2 cellular contexts compared by ENCODE assay signal in the genomic region with DNA sequence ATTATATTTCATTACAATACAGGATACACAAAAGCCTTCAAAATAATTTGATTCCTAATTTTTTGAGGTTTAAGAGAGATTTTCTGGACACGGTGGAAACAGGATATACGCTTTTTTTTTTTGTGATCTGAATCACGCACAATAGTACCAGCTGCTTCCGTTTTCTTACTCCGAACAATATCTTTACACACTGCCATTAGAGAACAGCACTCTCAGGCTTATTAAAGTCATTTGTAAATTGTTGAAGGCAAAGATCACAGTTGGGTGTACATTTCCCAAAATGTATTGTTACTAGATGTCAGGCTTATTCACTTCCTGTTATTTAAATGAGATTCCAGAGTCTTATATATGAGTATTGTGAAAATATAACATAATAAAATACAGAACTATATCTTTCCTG.
TF ChIP-seq lines count a peak whose summit lies in the region.

No MANE protein-coding gene starts in this region.

TF ChIP-seq in endothelial cell of umbilical vein, 7 proteins besides CTCF, POLR2A, EP300 and RAD21 (continued from another document):
- TF ChIP-seq FOS (IDR thresholded peaks at IDR 0.05; ENCODE audit: borderline replicate concordance, insufficient read depth, low read length): peak; percentile 55
- TF ChIP-seq EZH2 (IDR thresholded peaks at IDR 0.05; ENCODE audit: borderline replicate concordance, low read depth, low read length, severe bottlenecking): no peak
- TF ChIP-seq MYC (IDR thresholded peaks at IDR 0.05; ENCODE audit: low read depth, low read length): no peak
- TF ChIP-seq MAX (IDR thresholded peaks at IDR 0.05; ENCODE audit: insufficient read depth, insufficient read length): no peak

TF ChIP-seq in neural cell, 6 proteins besides CTCF, POLR2A, EP300 and RAD21 (continued from another document):
- TF ChIP-seq, protein P1, sequence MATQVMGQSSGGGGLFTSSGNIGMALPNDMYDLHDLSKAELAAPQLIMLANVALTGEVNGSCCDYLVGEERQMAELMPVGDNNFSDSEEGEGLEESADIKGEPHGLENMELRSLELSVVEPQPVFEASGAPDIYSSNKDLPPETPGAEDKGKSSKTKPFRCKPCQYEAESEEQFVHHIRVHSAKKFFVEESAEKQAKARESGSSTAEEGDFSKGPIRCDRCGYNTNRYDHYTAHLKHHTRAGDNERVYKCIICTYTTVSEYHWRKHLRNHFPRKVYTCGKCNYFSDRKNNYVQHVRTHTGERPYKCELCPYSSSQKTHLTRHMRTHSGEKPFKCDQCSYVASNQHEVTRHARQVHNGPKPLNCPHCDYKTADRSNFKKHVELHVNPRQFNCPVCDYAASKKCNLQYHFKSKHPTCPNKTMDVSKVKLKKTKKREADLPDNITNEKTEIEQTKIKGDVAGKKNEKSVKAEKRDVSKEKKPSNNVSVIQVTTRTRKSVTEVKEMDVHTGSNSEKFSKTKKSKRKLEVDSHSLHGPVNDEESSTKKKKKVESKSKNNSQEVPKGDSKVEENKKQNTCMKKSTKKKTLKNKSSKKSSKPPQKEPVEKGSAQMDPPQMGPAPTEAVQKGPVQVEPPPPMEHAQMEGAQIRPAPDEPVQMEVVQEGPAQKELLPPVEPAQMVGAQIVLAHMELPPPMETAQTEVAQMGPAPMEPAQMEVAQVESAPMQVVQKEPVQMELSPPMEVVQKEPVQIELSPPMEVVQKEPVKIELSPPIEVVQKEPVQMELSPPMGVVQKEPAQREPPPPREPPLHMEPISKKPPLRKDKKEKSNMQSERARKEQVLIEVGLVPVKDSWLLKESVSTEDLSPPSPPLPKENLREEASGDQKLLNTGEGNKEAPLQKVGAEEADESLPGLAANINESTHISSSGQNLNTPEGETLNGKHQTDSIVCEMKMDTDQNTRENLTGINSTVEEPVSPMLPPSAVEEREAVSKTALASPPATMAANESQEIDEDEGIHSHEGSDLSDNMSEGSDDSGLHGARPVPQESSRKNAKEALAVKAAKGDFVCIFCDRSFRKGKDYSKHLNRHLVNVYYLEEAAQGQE (IDR thresholded peaks at IDR 0.05; ENCODE audit: borderline replicate concordance): no peak
- TF ChIP-seq MXI1 (conservative IDR thresholded peaks at IDR 0.05; ENCODE audit: poor library complexity, severe bottlenecking) (no peak), EZH2 (IDR thresholded peaks at IDR 0.05; ENCODE audit: borderline replicate concordance, insufficient read depth, low read length, poor library complexity, severe bottlenecking) (no peak)
TF ChIP-seq in neural cell: peak in this region for 0.
